6 cellular contexts compared by ENCODE assay signal in the genomic region with DNA sequence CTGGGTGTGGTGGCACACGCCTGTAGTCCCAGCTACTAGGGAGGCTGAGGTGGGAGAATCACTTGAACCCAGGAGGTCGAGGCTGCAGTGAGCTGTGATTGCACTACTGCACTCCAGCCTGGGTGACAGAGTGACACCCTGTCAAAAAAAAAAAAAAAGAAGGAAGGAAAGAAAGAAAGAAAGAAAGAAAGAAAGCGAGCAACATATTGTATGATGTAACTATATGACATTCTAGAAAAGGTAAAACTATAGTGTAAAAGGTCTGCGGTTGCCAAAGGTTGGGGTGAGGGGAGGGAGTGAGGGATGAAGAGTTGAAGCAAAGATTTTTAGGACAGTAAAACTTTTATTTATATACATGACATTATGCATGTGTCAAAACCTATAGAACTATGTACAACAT. TPM values are rescaled to one million over a fixed set of nuclear protein-coding genes. Genes with fewer than 3 reads are reported as not detected.
DNase-seq lines count a peak whose midpoint lies in the region; ATAC-seq and TF ChIP-seq lines count a peak whose summit lies in the region.
"Not testable (repeated sequence)": the region's sequence is repeated elsewhere in the genome, so short reads cannot be mapped to it uniquely, and the experiment has no call there.

No MANE protein-coding gene starts in this region.

- H3K4me1 Mint-ChIP-seq in CD4-positive, alpha-beta memory T cell: peaks cover 23 to 51% (median 33%) of the 10 kb centered on the region in 4 donors
- H3K4me1 Mint-ChIP-seq in T-cell (peaks cover 41 to 49% (median 44%) of the 10 kb centered on the region in 3 donors), neural crest cell (peaks cover 24% of the 10 kb centered on the region)
- H3K4me1 Mint-ChIP-seq in activated T-cell treated with anti-CD3 and anti-CD28 coated beads, Interleukin-2, amount 50 U/mL, for 72 hours (ENCODE audit: low read depth): peaks cover 27% of the 10 kb centered on the region
- peaks cover 32% of the 10 kb centered on the region for H3K4me1 Mint-ChIP-seq in activated naive CD8-positive, alpha-beta T cell treated with anti-CD3 and anti-CD28 coated beads for 36 hours
- peaks cover 20 to 73% (median 52%) of the 10 kb centered on the region in 7 donors for H3K4me1 Mint-ChIP-seq in naive thymus-derived CD4-positive, alpha-beta T cell

- H3K36me3 Mint-ChIP-seq in CD4-positive, alpha-beta memory T cell: peaks cover 0 to 21% of the 10 kb centered on the region in 2 donors
- not testable (repeated sequence) for H3K36me3 Mint-ChIP-seq in T-cell; activated T-cell treated with anti-CD3 and anti-CD28 coated beads, Interleukin-2, amount 50 U/mL, for 72 hours (ENCODE audit: insufficient read depth in 2 of 2); neural crest cell (ENCODE audit: low read depth)
- H3K36me3 Mint-ChIP-seq in activated naive CD8-positive, alpha-beta T cell treated with anti-CD3 and anti-CD28 coated beads for 36 hours: peaks cover 12% of the 10 kb centered on the region
- peaks cover 0 to 10% (median 0%) of the 10 kb centered on the region in 5 donors for H3K36me3 Mint-ChIP-seq in naive thymus-derived CD4-positive, alpha-beta T cell

- intact Hi-C loops in CD4-positive, alpha-beta memory T cell (cut with micrococcal nuclease): loop anchor here (10.0 kb wide), 1 partner anchor 358 kb away; a partner anchor contains a TSS
- intact Hi-C loops in naive thymus-derived CD4-positive, alpha-beta T cell (cut with micrococcal nuclease): loop anchor here (5.0 to 10.0 kb wide), 3 partner anchors 148 to 1802 kb away; a partner anchor contains a TSS

- CTCF ChIA-PET in CD4-positive, alpha-beta memory T cell (lab: Charles Lee; ENCODE audit: partially characterized antibody): interaction anchor here (1.1 to 1.3 kb wide), 2 partner anchors 89 to 214 kb away, joined by 4 to 7 read pairs; no protein-coding TSS in a partner anchor
- CTCF ChIA-PET in T-cell (lab: Charles Lee): interaction anchor here in 1 of 2 donors (1.1 kb wide), 1 partner anchor 10 kb away, joined by 3 read pairs; no protein-coding TSS in a partner anchor
- CTCF ChIA-PET in naive thymus-derived CD4-positive, alpha-beta T cell (lab: Charles Lee): not testable (repeated sequence)

- not testable (repeated sequence) for H3K9me3 Mint-ChIP-seq in CD4-positive, alpha-beta memory T cell; T-cell; activated T-cell treated with anti-CD3 and anti-CD28 coated beads, Interleukin-2, amount 50 U/mL, for 72 hours; activated naive CD8-positive, alpha-beta T cell treated with anti-CD3 and anti-CD28 coated beads for 36 hours; naive thymus-derived CD4-positive, alpha-beta T cell; neural crest cell

- not testable (repeated sequence) for DNase-seq in CD4-positive, alpha-beta memory T cell; T-cell; activated T-cell treated with anti-CD3 and anti-CD28 coated beads, Interleukin-2, amount 50 U/mL, for 72 hours; activated naive CD8-positive, alpha-beta T cell treated with anti-CD3 and anti-CD28 coated beads for 36 hours; naive thymus-derived CD4-positive, alpha-beta T cell; neural crest cell (ENCODE audit: low read depth, low spot score)

- not testable (repeated sequence) for H3K4me3 ChIP-seq in CD4-positive, alpha-beta memory T cell (ENCODE audit: low read length in 2 of 2); naive thymus-derived CD4-positive, alpha-beta T cell (ENCODE audit: low read length)

- POLR2A ChIA-PET in CD4-positive, alpha-beta memory T cell (lab: Charles Lee; ENCODE audit: partially characterized antibody); T-cell (lab: Charles Lee): not testable (repeated sequence)
- POLR2A ChIA-PET in naive thymus-derived CD4-positive, alpha-beta T cell (lab: Charles Lee): interaction anchor here (0.6 to 1.3 kb wide), 3 partner anchors 85 to 802 kb away, joined by 3 to 4 read pairs (median 3); no protein-coding TSS in a partner anchor

- H3K27ac Mint-ChIP-seq in CD4-positive, alpha-beta memory T cell: peak overlapping the region in 5 of 7 donors; percentile 17 to 97 (median 63)
- H3K27ac Mint-ChIP-seq in T-cell: peak overlapping the region; percentile 7 to 96
- H3K27ac Mint-ChIP-seq in activated T-cell treated with anti-CD3 and anti-CD28 coated beads, Interleukin-2, amount 50 U/mL, for 72 hours: peak overlapping the region; percentile 24
- H3K27ac Mint-ChIP-seq in activated naive CD8-positive, alpha-beta T cell treated with anti-CD3 and anti-CD28 coated beads for 36 hours: peak overlapping the region; percentile 45
- peak overlapping the region in 8 of 9 donors; percentile 88 to 98 (median 93) for H3K27ac Mint-ChIP-seq in naive thymus-derived CD4-positive, alpha-beta T cell
- not testable (repeated sequence) for H3K27ac Mint-ChIP-seq in neural crest cell (ENCODE audit: unreplicated experiment)

- H3K4me3 Mint-ChIP-seq in CD4-positive, alpha-beta memory T cell: peak overlapping the region in 1 of 8 donors; percentile 59
- not testable (repeated sequence) for H3K4me3 Mint-ChIP-seq in T-cell; activated T-cell treated with anti-CD3 and anti-CD28 coated beads, Interleukin-2, amount 50 U/mL, for 72 hours; activated naive CD8-positive, alpha-beta T cell treated with anti-CD3 and anti-CD28 coated beads for 36 hours
- peak overlapping the region in 1 of 10 donors; percentile 48 for H3K4me3 Mint-ChIP-seq in naive thymus-derived CD4-positive, alpha-beta T cell
- H3K4me3 Mint-ChIP-seq in neural crest cell: peak overlapping the region; percentile 19

- not testable (repeated sequence) for ATAC-seq in T-cell (replicated peaks in 1 of 4); activated T-cell treated with anti-CD3 and anti-CD28 coated beads, Interleukin-2, amount 50 U/mL, for 72 hours (replicated peaks in 1 of 2); naive thymus-derived CD4-positive, alpha-beta T cell

- H3K9me3 ChIP-seq in CD4-positive, alpha-beta memory T cell (ENCODE audit: control insufficient read depth in 1 of 2, low read length in 2 of 2); naive thymus-derived CD4-positive, alpha-beta T cell (ENCODE audit: control insufficient read depth in 2 of 3, low read length in 3 of 3): not testable (repeated sequence)

- not testable (repeated sequence) for H3K27me3 Mint-ChIP-seq in CD4-positive, alpha-beta memory T cell; T-cell; activated T-cell treated with anti-CD3 and anti-CD28 coated beads, Interleukin-2, amount 50 U/mL, for 72 hours (ENCODE audit: low read depth); activated naive CD8-positive, alpha-beta T cell treated with anti-CD3 and anti-CD28 coated beads for 36 hours; neural crest cell (ENCODE audit: low read depth)
- peaks cover 0 to 14% (median 0%) of the 10 kb centered on the region in 5 donors for H3K27me3 Mint-ChIP-seq in naive thymus-derived CD4-positive, alpha-beta T cell

- peaks cover 24% of the 10 kb centered on the region for H3K4me1 ChIP-seq in CD4-positive, alpha-beta memory T cell (ENCODE audit: insufficient read depth, low read length)
- peaks cover 10 to 14% of the 10 kb centered on the region in 2 donors for H3K4me1 ChIP-seq in naive thymus-derived CD4-positive, alpha-beta T cell (ENCODE audit: control insufficient read depth in 2 of 2, insufficient read depth in 2 of 2, low read length in 2 of 2)

- not testable (repeated sequence) for H3K36me3 ChIP-seq in CD4-positive, alpha-beta memory T cell (ENCODE audit: insufficient read depth, low read length)
- peaks cover 0 to 12% (median 0%) of the 10 kb centered on the region in 3 experiments for H3K36me3 ChIP-seq in naive thymus-derived CD4-positive, alpha-beta T cell (ENCODE audit: control insufficient read depth in 2 of 3, insufficient read depth in 3 of 3, low read length in 3 of 3)

- TF ChIP-seq CTCF in neural crest cell (conservative IDR thresholded peaks at IDR 0.05): not testable (repeated sequence)

- H3K27ac ChIP-seq in CD4-positive, alpha-beta memory T cell (ENCODE audit: low read depth, low read length); naive thymus-derived CD4-positive, alpha-beta T cell (ENCODE audit: low read depth, low read length): not testable (repeated sequence)

- H3K27me3 ChIP-seq in CD4-positive, alpha-beta memory T cell (ENCODE audit: insufficient read depth, low read length); naive thymus-derived CD4-positive, alpha-beta T cell (ENCODE audit: control insufficient read depth in 2 of 2, insufficient read depth in 2 of 2, low read length in 2 of 2): not testable (repeated sequence)

RNA-seq across cellular contexts. Expression of a gene that starts 3.1 kb away (rescaled TPM):
- 100 to 1,000 TPM; 245 to 262 TPM for total RNA-seq in CD4-positive, alpha-beta memory T cell
- polyA plus RNA-seq in CD4-positive, alpha-beta memory T cell: 100 to 1,000 TPM; 554 to 616 TPM
- total RNA-seq in T-cell: 100 to 1,000 TPM; 198 to 233 (median 205) TPM
- total RNA-seq in activated T-cell treated with anti-CD3 and anti-CD28 coated beads, Interleukin-2, amount 50 U/mL, for 72 hours: 100 to 1,000 TPM; 196 to 198 TPM
- 100 to 1,000 TPM; 247 TPM for total RNA-seq in activated naive CD8-positive, alpha-beta T cell treated with anti-CD3 and anti-CD28 coated beads for 36 hours
- total RNA-seq in naive thymus-derived CD4-positive, alpha-beta T cell: 100 to 1,000 TPM; 135 to 262 (median 203) TPM
- polyA plus RNA-seq in naive thymus-derived CD4-positive, alpha-beta T cell: 100 to 1,000 TPM; 464 to 552 TPM
- 168 and 172 TPM in 2 replicates for total RNA-seq in neural crest cell

RNA-seq across cellular contexts. Expression of a gene that starts 27.5 kb away (rescaled TPM):
- 10 to 100 TPM; 46.5 to 50.0 TPM for total RNA-seq in CD4-positive, alpha-beta memory T cell
- under 1 TPM in 1 of 2 donors, not detected in 1; 0.42 TPM for polyA plus RNA-seq in CD4-positive, alpha-beta memory T cell
- total RNA-seq in T-cell (10 to 100 TPM; 45.6 to 66.2 (median 58.2) TPM), neural crest cell (75.0 and 78.6 TPM in 2 replicates)
- total RNA-seq in activated T-cell treated with anti-CD3 and anti-CD28 coated beads, Interleukin-2, amount 50 U/mL, for 72 hours: 100 to 1,000 TPM; 138 to 162 TPM
- total RNA-seq in activated naive CD8-positive, alpha-beta T cell treated with anti-CD3 and anti-CD28 coated beads for 36 hours: 10 to 100 TPM; 75.3 to 79.3 TPM
- 10 to 100 TPM; 34.0 to 71.7 (median 59.0) TPM for total RNA-seq in naive thymus-derived CD4-positive, alpha-beta T cell
- polyA plus RNA-seq in naive thymus-derived CD4-positive, alpha-beta T cell: 1 to 10 TPM; 1.3 to 1.8 TPM
